23 cellular contexts compared by ENCODE assay signal in the genomic region with DNA sequence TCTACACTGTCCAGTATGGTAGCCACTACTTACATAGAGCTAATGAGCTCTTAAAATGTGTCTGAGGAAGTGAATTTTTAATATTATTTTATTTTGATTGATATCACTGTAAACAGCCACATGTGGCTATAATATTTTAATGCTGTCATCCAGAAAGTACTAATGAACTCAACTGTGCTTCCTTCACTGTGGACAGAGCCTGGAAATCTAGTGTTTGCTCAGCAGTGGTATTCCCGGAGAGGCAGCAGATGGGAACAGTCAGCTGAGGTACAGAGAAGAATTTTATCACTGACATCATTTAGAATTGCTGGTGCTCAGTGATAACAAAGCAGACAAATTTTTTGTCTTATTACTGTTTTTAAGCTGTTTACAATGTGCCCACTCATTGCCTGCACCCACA.
"Had no signal": no experiment of that assay in that cellular context is flagged by ENCODE, and none has a peak within 500 bp of the region (broad histone marks: within the 10 kb centered on the region; RNA-seq: fewer than 3 reads in every experiment).

No MANE protein-coding gene starts in this region.

- H3K9me3 ChIP-seq: SJSA1 had no signal

- H3K27ac ChIP-seq: SJSA1, SK-N-MC had no signal

- H3K4me3 ChIP-seq: SJSA1, SK-N-MC had no signal

- ATAC-seq: HepG2 had no signal

- H3K27me3 ChIP-seq: SJSA1 had no signal

- FAIRE-seq: HepG2, RCC 7860 had no signal

- H3K4me1 ChIP-seq: SJSA1 had no signal

- DNase-seq: IMR-90, Karpas-422, KG1, MM.1S, NCI-H1092 treated with DMSO at 0.1 percent for 48 hours, NCI-H1436, NCI-H187, NCI-H2029, NCI-H2081 treated with DMSO at 0.1 percent for 48 hours, NCI-H2171, NCI-H226, NCI-H446, NCI-H510A, NCI-H524 treated with DMSO at 0.1 percent for 48 hours, NCI-H69, NCI-H774, Right ventricle myocardium superior, RPMI8226, SIG-M5 had no signal

- H3K36me3 ChIP-seq: SJSA1 had no signal
